In the genomic region with DNA sequence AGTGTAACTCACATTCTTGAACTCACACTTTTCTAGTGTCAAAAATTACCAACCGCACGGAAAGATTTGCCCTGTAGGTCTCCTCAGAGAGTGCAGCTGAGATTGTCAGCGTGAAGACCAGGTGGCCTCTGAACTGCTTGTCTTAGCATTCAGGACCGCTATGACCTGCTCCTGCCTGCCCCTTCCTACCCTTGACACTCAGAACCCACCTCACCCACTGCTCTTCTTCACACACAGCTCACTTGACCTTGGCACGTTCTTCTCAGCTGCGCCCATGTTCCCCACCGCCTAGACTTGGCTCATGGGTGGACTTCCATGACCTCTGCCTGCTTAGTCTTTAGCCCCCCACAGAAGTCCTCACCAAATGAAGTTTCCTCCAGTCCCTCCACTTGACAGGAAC, we compare ENCODE assay signal across 22 cellular contexts.
DNase-seq lines count a peak whose midpoint lies in the region; ATAC-seq, FAIRE-seq and TF ChIP-seq lines count a peak whose summit lies in the region.
"Had no signal": no experiment of that assay in that cellular context is flagged by ENCODE, and none has a peak within 500 bp of the region (broad histone marks: within the 10 kb centered on the region; RNA-seq: fewer than 3 reads in every experiment).

No MANE protein-coding gene starts in this region.

- H3K23me2 ChIP-seq in H1 (ENCODE audit: low read depth, low read length), result no peaks in the 10 kb centered on the region

- H4K20me1 ChIP-seq in H1 (replicated peaks in 1 of 2; ENCODE audit: control insufficient read depth in 1 of 2, insufficient read depth in 2 of 2, low read length in 2 of 2), result no peaks in the 10 kb centered on the region

- peak overlapping the region; percentile 77 for H2BK20ac ChIP-seq in H1 (ENCODE audit: low read length)

- TF ChIP-seq CTCF in H1 (IDR thresholded peaks at IDR 0.05; ENCODE audit: control extremely low read depth in 1 of 3, insufficient read depth in 1 of 3, low read depth in 1 of 3, low read length in 3 of 3) (no peak), nephron (IDR thresholded peaks at IDR 0.05; ENCODE audit: unreplicated experiment in 3 of 3) (no peak), MCF 10A (IDR thresholded peaks at IDR 0.05; ENCODE audit: unreplicated experiment) (no peak)

- H3K18ac ChIP-seq in H1 (ENCODE audit: extremely low read depth, low read length), result peak overlapping the region; percentile 88

- peak overlapping the region; percentile 100 for H2BK120ac ChIP-seq in H1 (replicated peaks; ENCODE audit: low read depth, low read length)

- peak overlapping the region; percentile 99 for H4K91ac ChIP-seq in H1 (replicated peaks; ENCODE audit: insufficient read length, low read length)

- no peaks in the 10 kb centered on the region for H3K9me3 ChIP-seq in H1 (ENCODE audit: insufficient read depth in 2 of 2, low read depth in 1 of 2, low read length in 1 of 2)
- H3K9me3 ChIP-seq: SJCRH30 had no signal

- peak overlapping the region; percentile 96; the same call in 1 of the 2 replicates for H2BK5ac ChIP-seq in H1 (ENCODE audit: low read depth, low read length)

- H4K8ac ChIP-seq in H1 (ENCODE audit: extremely low read depth, insufficient read depth, low read length), result no peak overlapping the region

- no peak overlapping the region for H2AFZ ChIP-seq in H1 (ENCODE audit: low read length)

- intact Hi-C loops in MCF 10A (cut with micrococcal nuclease), result no loop called here

- POLR2A ChIA-PET in H1 (lab: Charles Lee; ENCODE audit: partially characterized antibody), result interaction anchor here (0.9 to 1.8 kb wide), 4 partner anchors 17 to 459 kb away, joined by 3 to 5 read pairs (median 4); no protein-coding TSS in a partner anchor
- POLR2A ChIA-PET in MCF 10A (lab: Yijun Ruan, JAX), result interaction anchor here (0.6 kb wide), 1 partner anchor 27 kb away, joined by 3 read pairs; no protein-coding TSS in a partner anchor

- H3K4me3 Mint-ChIP-seq in nephron (no peak overlapping the region), MCF 10A (ENCODE audit: unreplicated experiment) (no peak overlapping the region)
- H3K4me3 Mint-ChIP-seq: CD8-positive, alpha-beta memory T cell had no signal

- FAIRE-seq in H1 (lab: Jason Lieb, UNC), result no peak
- FAIRE-seq: H54, RCC 7860 had no signal

- no peaks in the 10 kb centered on the region for H3K79me2 ChIP-seq in H1 (ENCODE audit: control insufficient read depth in 1 of 2, insufficient read depth in 2 of 2, low read length in 2 of 2)

- H3K36me3 Mint-ChIP-seq in nephron (ENCODE audit: low read depth), result no peaks in the 10 kb centered on the region
- H3K36me3 Mint-ChIP-seq in MCF 10A (ENCODE audit: insufficient read depth, unreplicated experiment), result no peaks in the 10 kb centered on the region
- H3K36me3 Mint-ChIP-seq: CD8-positive, alpha-beta memory T cell had no signal

- H3K4me1 ChIP-seq in H1 (replicated peaks in 1 of 4; ENCODE audit: control insufficient read depth in 3 of 4, insufficient read depth in 4 of 4, low read length in 3 of 4), result peaks cover 50 to 65% (median 59%) of the 10 kb centered on the region in 4 experiments

- H3K79me1 ChIP-seq in H1 (ENCODE audit: low read depth, low read length), result no peaks in the 10 kb centered on the region

- H3K27me3 Mint-ChIP-seq in nephron (ENCODE audit: low read depth), result peaks cover 39% of the 10 kb centered on the region
- no peaks in the 10 kb centered on the region for H3K27me3 Mint-ChIP-seq in MCF 10A (ENCODE audit: insufficient read depth, unreplicated experiment)

- peak overlapping the region; percentile 99 for H2BK12ac ChIP-seq in H1 (ENCODE audit: low read depth, low read length)

- no peak overlapping the region for H3K23ac ChIP-seq in H1 (ENCODE audit: insufficient read length)

- CTCF ChIA-PET in H1 (lab: Charles Lee; ENCODE audit: partially characterized antibody), result interaction anchor here (1.1 kb wide), 1 partner anchor 189 kb away, joined by 3 read pairs; no protein-coding TSS in a partner anchor
- CTCF ChIA-PET in MCF 10A (lab: Yijun Ruan, JAX), result no interaction called here

- H3K4me1 Mint-ChIP-seq in nephron (peaks cover 46% of the 10 kb centered on the region), MCF 10A (ENCODE audit: insufficient read depth, unreplicated experiment) (peaks cover 6% of the 10 kb centered on the region)
- H3K4me1 Mint-ChIP-seq: CD8-positive, alpha-beta memory T cell had no signal

- peak; percentile 30 for DNase-seq in activated CD8-positive, alpha-beta memory T cell treated with anti-CD3 and anti-CD28 coated beads, Interleukin-2, amount 50 U/mL, for 48 hours
- no peak for DNase-seq in activated CD8-positive, alpha-beta memory T cell treated with anti-CD3 and anti-CD28 coated beads, Interleukin-2, amount 50 U/mL, for 4 hours
- DNase-seq in H1 (ENCODE audit: low read depth in 1 of 2, low spot score in 2 of 2), result no peak
- DNase-seq in MCF 10A (ENCODE audit: unreplicated experiment), result no peak
- DNase-seq in islet precursor cell, result no peak
- DNase-seq in activated effector memory CD4-positive, alpha-beta T cell treated with anti-CD3 and anti-CD28 coated beads, Interleukin-2, amount 50 U/mL, for 16 hours, result no peak
- DNase-seq: 8988T; CD8-positive, alpha-beta memory T cell; DMS53; GDM1; KBM-7; NCI-H1105; NCI-H2081; NCI-H2171 treated with DMSO at 0.1 percent for 48 hours; NCI-H446; NCI-H526; SJCRH30 had no signal

- no peak for TF ChIP-seq EP300 in H1 (IDR thresholded peaks at IDR 0.05; ENCODE audit: borderline replicate concordance in 1 of 2, low read depth in 2 of 2, low read length in 2 of 2)

- H3K36me3 ChIP-seq in H1 (ENCODE audit: control insufficient read depth in 2 of 4, insufficient read depth in 4 of 4, low read length in 3 of 4), result no peaks in the 10 kb centered on the region
- H3K36me3 ChIP-seq: SJCRH30 had no signal

- peak overlapping the region; percentile 88 for H2AK5ac ChIP-seq in H1 (ENCODE audit: low read depth, low read length)

- no peak for ATAC-seq in GM18520 (IDR thresholded peaks at IDR 0.05; ENCODE audit: unreplicated experiment)

- H3K4me2 ChIP-seq in H1 (ENCODE audit: insufficient read depth in 1 of 2, low read depth in 2 of 2, low read length in 2 of 2), result peak overlapping the region in 1 of 2 experiments; percentile 68; a peak in 1 of 4 replicates

- H3K27ac ChIP-seq in H1 (ENCODE audit: low read depth, low read length), result peak overlapping the region; percentile 79
- H3K27ac ChIP-seq: C4-2B, SJCRH30 had no signal

- TF ChIP-seq RAD21 in H1 (IDR thresholded peaks at IDR 0.05 in 1 of 2, conservative IDR thresholded peaks at IDR 0.05 in 1 of 2; ENCODE audit: low read depth in 2 of 2, low read length in 2 of 2), result no peak

- peak overlapping the region in 1 of 4 experiments; percentile 5; a peak in 1 of 7 replicates for H3K9ac ChIP-seq in H1 (replicated peaks in 1 of 4; ENCODE audit: extremely low read depth in 1 of 4, low read depth in 3 of 4, low read length in 3 of 4)

- no peaks in the 10 kb centered on the region for H3K9me3 Mint-ChIP-seq in nephron
- no peaks in the 10 kb centered on the region for H3K9me3 Mint-ChIP-seq in MCF 10A (ENCODE audit: unreplicated experiment)
- H3K9me3 Mint-ChIP-seq: CD8-positive, alpha-beta memory T cell had no signal

- BruUV-seq in MCF 10A (replicated peaks; lab: Mats Ljungman, UMichigan), result no TSS peak

- peak overlapping the region; percentile 94 for H3K4ac ChIP-seq in H1 (replicated peaks; ENCODE audit: insufficient read length, low read depth, low read length)

- H3K27me3 ChIP-seq in H1 (replicated peaks in 1 of 4; ENCODE audit: control insufficient read depth in 3 of 4, extremely low read depth in 1 of 4, insufficient read depth in 3 of 4, low read length in 3 of 4), result no peaks in the 10 kb centered on the region
- H3K27me3 ChIP-seq: SJCRH30 had no signal

- H3K4me3 ChIP-seq in H1 (ENCODE audit: extremely low read depth in 1 of 4, insufficient read depth in 2 of 4, low read depth in 3 of 4, low read length in 4 of 4), result peak overlapping the region in 1 of 4 experiments; percentile 2; a peak in 1 of 8 replicates
- H3K4me3 ChIP-seq: SJCRH30 had no signal

- no peak overlapping the region for H3K56ac ChIP-seq in H1 (replicated peaks; ENCODE audit: insufficient read length, low read depth, low read length)

- peak overlapping the region; percentile 52 for H4K5ac ChIP-seq in H1 (ENCODE audit: insufficient read length, low read depth, low read length)

- H2BK15ac ChIP-seq in H1 (ENCODE audit: low read length), result peak overlapping the region; percentile 6; the same call in 1 of the 2 replicates

- WGBS in H1 (ENCODE audit: extremely low coverage in 1 of 2, insufficient coverage in 1 of 2, insufficient read length in 1 of 2, insufficient replicate concordance in 2 of 2, low coverage in 1 of 2, low lambda C conversion rate in 2 of 2, missing lambda C conversion rate in 1 of 2), 2 experiments, result 79% methylated on average over 7 of the region's 7 CpGs; no CpG with 5 or more reads in 1 of the 2 experiments

- no peak for TF ChIP-seq POLR2A in H1 (IDR thresholded peaks at IDR 0.05; ENCODE audit: control extremely low read depth in 1 of 2, low read depth in 2 of 2, low read length in 2 of 2)

- H3K14ac ChIP-seq in H1 (ENCODE audit: insufficient read length), result peak overlapping the region; percentile 54

- peak overlapping the region; percentile 22 to 73 (median 50) for H3K27ac Mint-ChIP-seq in nephron
- no peak overlapping the region for H3K27ac Mint-ChIP-seq in MCF 10A (ENCODE audit: low read depth, unreplicated experiment)
- H3K27ac Mint-ChIP-seq: CD8-positive, alpha-beta memory T cell had no signal

TF ChIP-seq in H1, 55 proteins besides CTCF, POLR2A, EP300 and RAD21:
- no peak for TF ChIP-seq TEAD4 (IDR thresholded peaks at IDR 0.05; ENCODE audit: low read depth, low read length)
- TF ChIP-seq KDM1A (IDR thresholded peaks at IDR 0.05; ENCODE audit: borderline replicate concordance, low read length), result no peak
- no peak for TF ChIP-seq POLR2AphosphoS5 (IDR thresholded peaks at IDR 0.05; ENCODE audit: low read depth, low read length)
- no peak for TF ChIP-seq TBP (IDR thresholded peaks at IDR 0.05; ENCODE audit: low read depth, low read length)
- no peak for TF ChIP-seq TAF1 (IDR thresholded peaks at IDR 0.05; ENCODE audit: low read depth, low read length)
- TF ChIP-seq CBX8 (IDR thresholded peaks at IDR 0.05; ENCODE audit: borderline replicate concordance, low read depth, low read length), result no peak
- TF ChIP-seq EGR1 (IDR thresholded peaks at IDR 0.05; ENCODE audit: borderline replicate concordance, low read depth, low read length), result no peak
- TF ChIP-seq TCF12 (IDR thresholded peaks at IDR 0.05; ENCODE audit: low read depth, low read length), result no peak
- TF ChIP-seq SP1 (IDR thresholded peaks at IDR 0.05; ENCODE audit: low read depth, low read length), result no peak
- TF ChIP-seq BRCA1 (IDR thresholded peaks at IDR 0.05; ENCODE audit: low read depth, low read length), result no peak
